Comparison of ENCODE assay signal across 30 cellular contexts in genomic region chr11:131944709-131945108, GRCh38.
DNase-seq lines count a peak whose midpoint lies in the region; ATAC-seq and TF ChIP-seq lines count a peak whose summit lies in the region.
"Had no signal": no experiment of that assay in that cellular context is flagged by ENCODE, and none has a peak within 500 bp of the region (broad histone marks: within the 10 kb centered on the region; RNA-seq: fewer than 3 reads in every experiment).

No MANE protein-coding gene starts in this region.

- no peaks in the 10 kb centered on the region for H3K9me3 ChIP-seq in left ventricle myocardium inferior (replicated peaks)
- no peaks in the 10 kb centered on the region for H3K9me3 ChIP-seq in left lung
- H3K9me3 ChIP-seq: BLaER1, body of pancreas, lower lobe of right lung, SK-N-SH, upper lobe of right lung had no signal

- H3K27me3 ChIP-seq in left ventricle myocardium inferior (ENCODE audit: low read depth): peaks cover 33% of the 10 kb centered on the region
- no peaks in the 10 kb centered on the region for H3K27me3 ChIP-seq in left lung
- H3K27me3 ChIP-seq: BLaER1, body of pancreas, upper lobe of right lung had no signal

- H3K27ac ChIP-seq in left ventricle myocardium inferior (replicated peaks): no peak overlapping the region
- no peak overlapping the region for H3K27ac ChIP-seq in left lung
- H3K27ac ChIP-seq: BLaER1, body of pancreas, lower lobe of right lung, skin epidermis, upper lobe of right lung had no signal

- no peak for DNase-seq in left ventricle myocardium superior
- no peak for DNase-seq in left ventricle myocardium inferior
- DNase-seq in dedifferentiated amniotic fluid mesenchymal stem cell (ENCODE audit: extremely low spot score): peak; percentile 80
- DNase-seq in left lung: no peak
- no peak for DNase-seq in activated CD8-positive, alpha-beta memory T cell treated with anti-CD3 and anti-CD28 coated beads, Interleukin-2, amount 50 U/mL, for 4 hours
- no peak for DNase-seq in H4 (ENCODE audit: low spot score)
- no peak for DNase-seq in COR-L47 (lab: John Stamatoyannopoulos, UW)
- DNase-seq in posterior cingulate gyrus: no peak
- DNase-seq: activated CD4-positive, alpha-beta T cell treated with anti-CD3 and anti-CD28 coated beads, Interleukin-2, amount 50 U/mL, for 48 hours; activated naive CD4-positive, alpha-beta T cell; body of pancreas; DMS53; effector CD4-positive, alpha-beta T cell; foreskin melanocyte; HCEC 1CT; Karpas-422; kidney; lower lobe of right lung; naive thymus-derived CD4-positive, alpha-beta T cell; NCI-H2081; NCI-H524 treated with DMSO at 0.1 percent for 48 hours; occipital lobe; OCI-M1; stimulated activated naive CD4-positive, alpha-beta T cell treated with Interleukin-2 at 50 U/mL for 16 hours; upper lobe of right lung had no signal

- H3K4me1 ChIP-seq in left ventricle myocardium inferior: no peaks in the 10 kb centered on the region
- H3K4me1 ChIP-seq in left lung: no peaks in the 10 kb centered on the region
- H3K4me1 ChIP-seq: BLaER1, body of pancreas, lower lobe of right lung, upper lobe of right lung had no signal

- H3K4me3 ChIP-seq in left ventricle myocardium inferior (no peak overlapping the region), left lung (no peak overlapping the region)
- H3K4me3 ChIP-seq: BLaER1, body of pancreas, lower lobe of right lung, skin epidermis, upper lobe of right lung had no signal

- TF ChIP-seq CTCF in left ventricle myocardium inferior (IDR thresholded peaks at IDR 0.05; ENCODE audit: borderline replicate concordance) (no peak), left lung (IDR thresholded peaks at IDR 0.05) (no peak)

- H3K36me3 ChIP-seq in left ventricle myocardium inferior (no peaks in the 10 kb centered on the region), left lung (no peaks in the 10 kb centered on the region)
- H3K36me3 ChIP-seq: BLaER1, lower lobe of right lung, upper lobe of right lung had no signal

- intact Hi-C loops in left ventricle myocardium superior (cut with micrococcal nuclease) (no loop called here), left ventricle myocardium inferior (cut with micrococcal nuclease) (no loop called here), left lung (cut with DNase I) (no loop called here), posterior cingulate gyrus (cut with DNase I) (no loop called here)

- peak; percentile 39 for ATAC-seq in left ventricle myocardium superior
- peak; percentile 23 for ATAC-seq in left lung
- ATAC-seq: activated CD4-positive, CD25-positive, alpha-beta regulatory T cell treated with anti-CD3 and anti-CD28 coated beads, Interleukin-2, amount 50 U/mL, for 24 hours; body of pancreas; HepG2; lower lobe of right lung; naive thymus-derived CD4-positive, alpha-beta T cell; upper lobe of right lung had no signal
